In the genomic region with DNA sequence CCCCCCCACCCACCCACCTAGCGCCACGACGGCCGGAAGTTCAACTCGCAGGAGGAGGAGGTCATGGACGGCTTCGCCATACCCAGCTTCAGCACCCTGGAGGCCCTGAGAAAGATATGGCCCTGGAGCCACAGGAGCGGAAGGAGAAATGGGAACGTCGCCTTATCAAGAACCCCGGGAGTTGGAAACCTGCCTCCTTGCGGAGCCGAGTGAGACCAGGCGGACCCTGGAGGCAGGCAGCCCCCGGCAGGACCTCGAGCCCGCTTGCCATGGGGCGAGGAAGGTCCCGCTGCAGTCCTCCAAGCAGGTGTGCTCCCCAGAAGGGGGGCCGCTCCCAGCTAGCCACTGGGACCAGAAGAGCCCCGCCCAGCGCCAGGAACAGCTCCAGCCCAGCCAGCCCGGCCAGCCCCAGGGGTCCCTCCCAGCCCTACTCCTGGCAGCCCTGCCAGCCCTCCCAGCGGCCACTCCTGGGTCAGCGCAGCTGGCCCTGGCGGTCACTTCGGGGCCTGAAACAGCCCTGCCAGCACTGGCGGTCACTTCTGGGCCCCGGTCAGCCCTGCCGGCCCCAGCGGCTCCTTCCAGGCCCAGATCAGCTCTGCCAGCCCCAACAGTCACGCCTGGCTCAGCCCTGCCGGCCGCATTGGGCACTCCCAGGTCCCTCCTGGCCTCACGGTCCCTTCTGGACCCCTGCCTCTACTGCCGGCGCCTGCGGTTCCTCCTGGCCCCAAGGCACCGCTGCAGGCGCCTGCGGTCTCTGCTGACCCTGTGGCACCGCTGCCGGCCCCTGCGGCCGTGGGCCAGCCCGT, we compare ENCODE assay signal across 25 cellular contexts. TPM values are rescaled to one million over a fixed set of nuclear protein-coding genes. Genes with fewer than 3 reads are reported as not detected.
DNase-seq lines count a peak whose midpoint lies in the region; ATAC-seq, FAIRE-seq and TF ChIP-seq lines count a peak whose summit lies in the region.
"Had no signal": no experiment of that assay in that cellular context is flagged by ENCODE, and none has a peak within 500 bp of the region (broad histone marks: within the 10 kb centered on the region; RNA-seq: fewer than 3 reads in every experiment).

No MANE protein-coding gene starts in this region.

- H3K4me1 ChIP-seq in K562 (replicated peaks in 1 of 2; ENCODE audit: control insufficient read depth in 2 of 2, insufficient read depth in 2 of 2, low read length in 2 of 2): peaks cover 0 to 11% of the 10 kb centered on the region in 2 experiments; a peak in 2 of 5 replicates
- H3K4me1 ChIP-seq in hepatocyte (ENCODE audit: insufficient read depth): no peaks in the 10 kb centered on the region
- no peaks in the 10 kb centered on the region for H3K4me1 ChIP-seq in effector memory CD4-positive, alpha-beta T cell (ENCODE audit: control insufficient read depth, insufficient read depth, low read length, poor library complexity, severe bottlenecking)
- H3K4me1 ChIP-seq: prostate gland had no signal

- no peaks in the 10 kb centered on the region for H3K36me3 ChIP-seq in K562 (ENCODE audit: control insufficient read depth, insufficient read depth, low read length)
- no peaks in the 10 kb centered on the region for H3K36me3 ChIP-seq in hepatocyte (replicated peaks; ENCODE audit: insufficient read depth, low read depth)
- H3K36me3 ChIP-seq in effector memory CD4-positive, alpha-beta T cell (ENCODE audit: control insufficient read depth, insufficient read depth, low read length): no peaks in the 10 kb centered on the region
- H3K36me3 ChIP-seq: prostate gland had no signal

- CTCF ChIA-PET in K562 (lab: Yijun Ruan, JAX; ENCODE audit: low intra/inter-chr PET ratio): no interaction called here

- H3K4me3 Mint-ChIP-seq in stimulated activated memory B cell treated with anti-CD40 and anti-IgM and Interleukin-4, amounts not matched to agents 10 μg/mL and 1 μg/mL and 100 μg/mL, for 72 hours: no peak overlapping the region
- H3K4me3 Mint-ChIP-seq: central memory CD8-positive, alpha-beta T cell; mesothelial cell of epicardium had no signal

- H3K9me3 Mint-ChIP-seq in stimulated activated memory B cell treated with anti-CD40 and anti-IgM and Interleukin-4, amounts not matched to agents 10 μg/mL and 1 μg/mL and 100 μg/mL, for 72 hours: no peaks in the 10 kb centered on the region
- H3K9me3 Mint-ChIP-seq: central memory CD8-positive, alpha-beta T cell had no signal

- H3K27ac ChIP-seq in K562 (ENCODE audit: extremely low read depth, low read depth, low read length): no peak overlapping the region
- H3K27ac ChIP-seq in hepatocyte: no peak overlapping the region
- no peak overlapping the region for H3K27ac ChIP-seq in effector memory CD4-positive, alpha-beta T cell (ENCODE audit: insufficient read depth, low read length, poor library complexity, severe bottlenecking)
- H3K27ac ChIP-seq: prostate gland, VCaP had no signal

- H3K27me3 ChIP-seq in K562 (ENCODE audit: control insufficient read depth in 2 of 2, insufficient read depth in 2 of 2, low read length in 2 of 2) (peaks cover 0 to 27% of the 10 kb centered on the region in 2 experiments; a peak in 2 of 5 replicates), hepatocyte (no peaks in the 10 kb centered on the region)
- peaks cover 4% of the 10 kb centered on the region for H3K27me3 ChIP-seq in effector memory CD4-positive, alpha-beta T cell (replicated peaks; ENCODE audit: control insufficient read depth, insufficient read depth, low read length, poor library complexity, severe bottlenecking)

- in situ Hi-C loops in K562 (cut with MboI): no loop called here

- FAIRE-seq in GM12891 (lab: Jason Lieb, UNC): no peak
- no peak for FAIRE-seq in K562 (lab: Jason Lieb, UNC)

- H2AFZ ChIP-seq in K562 (ENCODE audit: low read depth, low read length) (no peak overlapping the region), hepatocyte (no peak overlapping the region)

- no peak overlapping the region for H3K9ac ChIP-seq in K562 (ENCODE audit: insufficient read depth in 1 of 2, low read depth in 2 of 2, low read length in 2 of 2)

- no peaks in the 10 kb centered on the region for H3K9me3 ChIP-seq in K562 (replicated peaks; ENCODE audit: control insufficient read depth, insufficient read depth, low read depth, low read length)
- H3K9me3 ChIP-seq in hepatocyte (ENCODE audit: low read depth): no peaks in the 10 kb centered on the region
- no peaks in the 10 kb centered on the region for H3K9me3 ChIP-seq in effector memory CD4-positive, alpha-beta T cell (ENCODE audit: control insufficient read depth, low read length)
- H3K9me3 ChIP-seq: prostate gland had no signal

- peak; percentile 5 for DNase-seq in GM12891 (ENCODE audit: insufficient read length, low spot score)
- peak in 2 of 4 experiments; percentile 7 for DNase-seq in K562 (ENCODE audit: extremely low read depth in 1 of 4, low spot score in 3 of 4)
- no peak for DNase-seq in hepatocyte (ENCODE audit: low spot score)
- DNase-seq in foreskin melanocyte: no peak
- no peak for DNase-seq in DMS153 (lab: John Stamatoyannopoulos, UW)
- DNase-seq in effector memory CD4-positive, alpha-beta T cell: no peak
- DNase-seq: activated CD4-positive, alpha-beta T cell treated with anti-CD3 and anti-CD28 coated beads, Interleukin-2, amount 50 U/mL, for 48 hours; activated gamma-delta T cell; AML-193; amniotic stem cell; effector CD8-positive, alpha-beta T cell; NCI-H1105; NCI-H2107; SHP77 treated with DMSO at 0.1 percent for 48 hours; stimulated activated CD4-positive, alpha-beta T cell treated with anti-CD3 and anti-CD28 coated beads, Interleukin-4, amount 100 ng/mL, for 4 hours; substantia nigra had no signal

- TF ChIP-seq CTCF in K562 (IDR thresholded peaks at IDR 0.05 in 2 of 3, conservative IDR thresholded peaks at IDR 0.05 in 1 of 3; ENCODE audit: insufficient read depth in 2 of 3, low read depth in 1 of 3, low read length in 3 of 3) (no peak), hepatocyte (IDR thresholded peaks at IDR 0.05; ENCODE audit: poor library complexity) (no peak)

- no peaks in the 10 kb centered on the region for H3K36me3 Mint-ChIP-seq in stimulated activated memory B cell treated with anti-CD40 and anti-IgM and Interleukin-4, amounts not matched to agents 10 μg/mL and 1 μg/mL and 100 μg/mL, for 72 hours

- H3K4me2 ChIP-seq in K562 (ENCODE audit: insufficient read depth, low read length): no peak overlapping the region
- H3K4me2 ChIP-seq in hepatocyte: peak overlapping the region; percentile 74

- no peaks in the 10 kb centered on the region for H3K9me2 ChIP-seq in hepatocyte (replicated peaks; ENCODE audit: insufficient read depth)

- no peaks in the 10 kb centered on the region for H3K9me1 ChIP-seq in K562 (ENCODE audit: control insufficient read depth, insufficient read depth, low read length)

- no peak for TF ChIP-seq POLR2A in GM12891 (IDR thresholded peaks at IDR 0.05; ENCODE audit: low read depth, low read length)
- TF ChIP-seq POLR2A in K562 (conservative IDR thresholded peaks at IDR 0.05): no peak

- TF ChIP-seq EP300 in K562 (IDR thresholded peaks at IDR 0.05; ENCODE audit: low read length): no peak

- no peak overlapping the region for H3K27ac Mint-ChIP-seq in stimulated activated memory B cell treated with anti-CD40 and anti-IgM and Interleukin-4, amounts not matched to agents 10 μg/mL and 1 μg/mL and 100 μg/mL, for 72 hours
- H3K27ac Mint-ChIP-seq: mesothelial cell of epicardium, nephron had no signal

- no peak for TF ChIP-seq RAD21 in K562 (CRISPR knock-in tag; conservative IDR thresholded peaks at IDR 0.05 in 1 of 2, IDR thresholded peaks at IDR 0.05 in 1 of 2)

- POLR2A ChIA-PET in K562 (lab: Yijun Ruan, JAX): no interaction called here

- ATAC-seq in K562: peak; percentile 60
- ATAC-seq in stimulated activated memory B cell treated with anti-CD40 and anti-IgM and Interleukin-4, amounts not matched to agents 10 μg/mL and 1 μg/mL and 100 μg/mL, for 72 hours: peak; percentile 21

- H3K4me1 Mint-ChIP-seq in stimulated activated memory B cell treated with anti-CD40 and anti-IgM and Interleukin-4, amounts not matched to agents 10 μg/mL and 1 μg/mL and 100 μg/mL, for 72 hours: no peaks in the 10 kb centered on the region
- H3K4me1 Mint-ChIP-seq: central memory CD8-positive, alpha-beta T cell; mesothelial cell of epicardium; nephron had no signal

- H3K79me2 ChIP-seq in K562 (ENCODE audit: control insufficient read depth, insufficient read depth, low read length): no peaks in the 10 kb centered on the region
- H3K79me2 ChIP-seq in hepatocyte: no peaks in the 10 kb centered on the region

- 28% methylated on average over 18 of the region's 46 CpGs for WGBS in K562 (ENCODE audit: insufficient coverage, low coverage, missing lambda C conversion rate)
- WGBS in hepatocyte (ENCODE audit: low lambda C conversion rate, missing lambda C conversion rate): 86% methylated on average over 39 of the region's 46 CpGs

- H3K4me3 ChIP-seq in K562 (no peak overlapping the region), hepatocyte (no peak overlapping the region)
- no peak overlapping the region for H3K4me3 ChIP-seq in effector memory CD4-positive, alpha-beta T cell (ENCODE audit: insufficient read depth, low read depth, low read length, poor library complexity, severe bottlenecking)

- intact Hi-C loops in K562 (cut with micrococcal nuclease): no loop called here

- H3K27me3 Mint-ChIP-seq in stimulated activated memory B cell treated with anti-CD40 and anti-IgM and Interleukin-4, amounts not matched to agents 10 μg/mL and 1 μg/mL and 100 μg/mL, for 72 hours: peaks cover 39% of the 10 kb centered on the region

- no TSS peak for BruUV-seq in K562 (replicated peaks; lab: Mats Ljungman, UMichigan)

- H4K20me1 ChIP-seq in K562 (replicated peaks; ENCODE audit: control insufficient read depth, insufficient read depth, low read length): no peaks in the 10 kb centered on the region
- H4K20me1 ChIP-seq in hepatocyte (ENCODE audit: insufficient read depth, poor library complexity, severe bottlenecking): no peaks in the 10 kb centered on the region

RNA-seq across cellular contexts. Expression of gene ROPN1B, which starts 10.3 kb away (rescaled TPM):
- not detected for polyA plus RNA-seq in GM12891 (2012; ENCODE audit: low read depth, missing spikeins)
- total RNA-seq in K562 (2011; cell fraction: chromatin; rRNA removed; ENCODE audit: low replicate concordance): not detected in 2 replicates
- not detected in 2 replicates for total RNA-seq in K562 (2011; cell fraction: nucleolus; rRNA removed)
- total RNA-seq in K562 (2011; cell fraction: nucleoplasm; rRNA removed): not detected in 2 replicates
- total RNA-seq in K562 (2014; rRNA removed) (not detected in 2 replicates), K562 (2014; rRNA removed; fragmentation: Illumina TruSeq; extraction: Trizol) (not detected in 2 replicates), K562 (2015; rRNA removed; fragmentation: Illumina TruSeq; extraction: Trizol) (not detected in 2 replicates), K562 (2021) (not detected in 2 replicates), hepatocyte (not detected in 2 replicates)
- polyA plus RNA-seq in K562 (2011; rRNA removed) (not detected in 2 replicates), K562 (2014; fragmentation: Illumina TruSeq; extraction: Trizol) (not detected in 2 replicates), K562 (2014; fragmentation: Nextera tagmentation; extraction: Ambion mirVana) (not detected), K562 (2014; rRNA removed) (not detected in 2 replicates), hepatocyte (not detected in 2 replicates)
- not detected in 2 replicates for polyA plus RNA-seq in K562 (2011; cell fraction: cytosol; rRNA removed)
- polyA plus RNA-seq in K562 (2011; cell fraction: nucleus; rRNA removed): not detected in 2 replicates
- not detected in 2 replicates for polyA plus RNA-seq in K562 (2012)
- polyA minus RNA-seq in K562 (2011; rRNA and poly(A)+ RNA removed): not detected in 2 replicates
- not detected in 2 replicates for polyA minus RNA-seq in K562 (2011; cell fraction: cytosol; rRNA and poly(A)+ RNA removed)
- polyA minus RNA-seq in K562 (2011; cell fraction: nucleus; rRNA and poly(A)+ RNA removed): not detected in 2 replicates
- total RNA-seq: HT1080; LHCN-M2; mesothelial cell of epicardium; T-helper 1 cell treated with Interleukin-12 subunit alpha and Interleukin-12 subunit beta and Interleukin-4 antibody, amounts not matched to agents 30 ng/mL and 1 ng/mL, for 36 hours had no signal
